ENCODE assay signal across 21 cellular contexts in genomic region chr3:124489506-124489905, GRCh38.
A peak's percentile ranks its signal among the peaks of the same experiment; 100 is the strongest.
DNase-seq lines count a peak whose midpoint lies in the region; ATAC-seq, FAIRE-seq and TF ChIP-seq lines count a peak whose summit lies in the region.
"Had no signal": no experiment of that assay in that cellular context is flagged by ENCODE, and none has a peak within 500 bp of the region (broad histone marks: within the 10 kb centered on the region; RNA-seq: fewer than 3 reads in every experiment).

No MANE protein-coding gene starts in this region.

- H3K4me3 ChIP-seq in left lung (no peak overlapping the region), thyroid gland (replicated peaks in 1 of 3) (no peak overlapping the region)
- H3K4me3 ChIP-seq: BLaER1 treated with 17β-estradiol and CSF1 and Interleukin-3, amounts not matched to agents 10 nM and 100 nM; K562 had no signal

- no peak overlapping the region for H4K5ac ChIP-seq in H9 (ENCODE audit: insufficient read length, low read depth, low read length)

- no peak overlapping the region for H2BK15ac ChIP-seq in H9 (ENCODE audit: low read depth, low read length)

- H3K23ac ChIP-seq in H9 (ENCODE audit: insufficient read length, low read depth, low read length) = no peak overlapping the region

- no peaks in the 10 kb centered on the region; the same call in 1 of the 2 replicates for H3K4me1 ChIP-seq in H9 (ENCODE audit: insufficient read depth, low read length)
- no peaks in the 10 kb centered on the region for H3K4me1 ChIP-seq in left lung
- peaks cover 0 to 5% of the 10 kb centered on the region in 2 donors for H3K4me1 ChIP-seq in thyroid gland

- no peak overlapping the region for H3K4ac ChIP-seq in H9 (ENCODE audit: low read depth, low read length)

- no peak overlapping the region for H3K27ac ChIP-seq in H9 (ENCODE audit: insufficient read length, low read depth, low read length)
- H3K27ac ChIP-seq in left lung = no peak overlapping the region
- H3K27ac ChIP-seq in thyroid gland = no peak overlapping the region
- H3K27ac ChIP-seq in CD4-positive, alpha-beta T cell (ENCODE audit: low read depth, low read length) = no peak overlapping the region
- H3K27ac ChIP-seq: BLaER1 treated with 17β-estradiol and CSF1 and Interleukin-3, amounts not matched to agents 10 nM and 100 nM; HL-60 had no signal

- H2AK5ac ChIP-seq in H9 (ENCODE audit: insufficient read length, low read length) = no peak overlapping the region

- H3K23me2 ChIP-seq in H9 (ENCODE audit: insufficient read length, low read depth, low read length, poor library complexity, severe bottlenecking) = no peaks in the 10 kb centered on the region

- H2BK20ac ChIP-seq in H9 (ENCODE audit: low read depth, low read length, poor library complexity, severe bottlenecking) = no peak overlapping the region

- peaks cover 11 to 27% of the 10 kb centered on the region in 2 experiments for H3K4me1 Mint-ChIP-seq in H9
- H3K4me1 Mint-ChIP-seq in CD4-positive, alpha-beta T cell (ENCODE audit: low read depth) = peaks cover 9% of the 10 kb centered on the region
- H3K4me1 Mint-ChIP-seq: B cell had no signal

- no peak overlapping the region for H3K56ac ChIP-seq in H9 (ENCODE audit: insufficient read length, low read depth, low read length)

- H3T11ph ChIP-seq in H9 (ENCODE audit: low read length) = no peak overlapping the region

- H2AFZ ChIP-seq in H9 (ENCODE audit: low read length) = no peak overlapping the region

- H3K79me2 ChIP-seq in H9 (ENCODE audit: insufficient read depth, low read length) = no peaks in the 10 kb centered on the region

- H3K9ac ChIP-seq in H9 (ENCODE audit: extremely low read depth, insufficient read length, low read length) = no peak overlapping the region
- H3K9ac ChIP-seq: BLaER1 treated with 17β-estradiol and CSF1 and Interleukin-3, amounts not matched to agents 10 nM and 100 nM had no signal

- peak; percentile 91 for ATAC-seq in left lung
- ATAC-seq in CD4-positive, alpha-beta T cell (ENCODE audit: poor library complexity) = no peak
- ATAC-seq: K562 had no signal

- intact Hi-C loops in left lung (cut with DNase I) = no loop called here
- intact Hi-C loops in thyroid gland (cut with DNase I) = no loop called here
- intact Hi-C loops in CD4-positive, alpha-beta T cell (cut with DNase I, micrococcal nuclease) = no loop called here

- no peak for TF ChIP-seq CTCF in H9 (conservative IDR thresholded peaks at IDR 0.05)
- no peak for TF ChIP-seq CTCF in left lung (IDR thresholded peaks at IDR 0.05)
- TF ChIP-seq CTCF in thyroid gland (IDR thresholded peaks at IDR 0.05) = no peak
- no peak for TF ChIP-seq CTCF in CD4-positive, alpha-beta T cell (IDR thresholded peaks at IDR 0.05)

- H3K27me3 ChIP-seq in H9 (ENCODE audit: insufficient read depth, low read length) (no peaks in the 10 kb centered on the region), left lung (no peaks in the 10 kb centered on the region), thyroid gland (no peaks in the 10 kb centered on the region)
- peaks cover 2% of the 10 kb centered on the region for H3K27me3 ChIP-seq in CD4-positive, alpha-beta T cell (ENCODE audit: control insufficient read depth, insufficient read depth, low read length)
- H3K27me3 ChIP-seq: BLaER1 treated with 17β-estradiol and CSF1 and Interleukin-3, amounts not matched to agents 10 nM and 100 nM had no signal

- no peaks in the 10 kb centered on the region for H3K79me1 ChIP-seq in H9 (ENCODE audit: insufficient read depth, low read depth, low read length, poor library complexity, severe bottlenecking)

- no peaks in the 10 kb centered on the region for H4K20me1 ChIP-seq in H9 (ENCODE audit: control insufficient read depth, insufficient read depth, insufficient read length)
- H4K20me1 ChIP-seq: BLaER1 treated with 17β-estradiol and CSF1 and Interleukin-3, amounts not matched to agents 10 nM and 100 nM had no signal

- H3K14ac ChIP-seq in H9 (ENCODE audit: insufficient read depth, low read length) = no peak overlapping the region

- H3K4me2 ChIP-seq in H9 (ENCODE audit: insufficient read depth, insufficient read length, low read length) = no peak overlapping the region
- H3K4me2 ChIP-seq: BLaER1 treated with 17β-estradiol and CSF1 and Interleukin-3, amounts not matched to agents 10 nM and 100 nM had no signal

- H2BK5ac ChIP-seq in H9 (ENCODE audit: insufficient read length, low read length) = no peak overlapping the region

- H3K36me3 Mint-ChIP-seq in H9 (ENCODE audit: insufficient read depth in 1 of 3, low read depth in 3 of 3) = no peaks in the 10 kb centered on the region; a peak in 2 of 7 replicates
- no peaks in the 10 kb centered on the region for H3K36me3 Mint-ChIP-seq in CD4-positive, alpha-beta T cell (ENCODE audit: low read depth)

- H3K27ac Mint-ChIP-seq in H9 = no peak overlapping the region
- no peak overlapping the region for H3K27ac Mint-ChIP-seq in CD4-positive, alpha-beta T cell
- H3K27ac Mint-ChIP-seq: B cell; CD8-positive, alpha-beta memory T cell had no signal

- TF ChIP-seq POLR2A in thyroid gland (IDR thresholded peaks at IDR 0.05) = no peak

- CTCF ChIA-PET in CD4-positive, alpha-beta T cell (lab: Charles Lee) = no interaction called here

- FAIRE-seq in HTR-8/SVneo (lab: Jason Lieb, UNC) = no peak
- FAIRE-seq: GM12892, GM18507, K562 had no signal

- H3K9me3 ChIP-seq in H9 (ENCODE audit: control insufficient read depth, low read depth, low read length) (no peaks in the 10 kb centered on the region), left lung (no peaks in the 10 kb centered on the region), thyroid gland (no peaks in the 10 kb centered on the region)
- H3K9me3 ChIP-seq in CD4-positive, alpha-beta T cell (ENCODE audit: control insufficient read depth, low read length) = no peaks in the 10 kb centered on the region
- H3K9me3 ChIP-seq: BLaER1 treated with 17β-estradiol and CSF1 and Interleukin-3, amounts not matched to agents 10 nM and 100 nM had no signal

- H3K36me3 ChIP-seq in left lung = no peaks in the 10 kb centered on the region
- H3K36me3 ChIP-seq in thyroid gland = no peaks in the 10 kb centered on the region

- DNase-seq in H9 = no peak
- peak in 1 of 2 donors; percentile 62 for DNase-seq in left lung
- DNase-seq in thyroid gland = peak; percentile 25 to 42
- no peak for DNase-seq in HTR-8/SVneo (ENCODE audit: insufficient read length, low spot score)
- no peak for DNase-seq in CD4-positive, alpha-beta T cell
- DNase-seq in germinal center (ENCODE audit: low spot score) = no peak
- no peak for DNase-seq in retina
- DNase-seq: CD8-positive, alpha-beta memory T cell; COR-L47; DMS 273 treated with DMSO at 0.1 percent for 48 hours; DMS53; GDM1; GOT3; H7; IMR-90 had no signal

- H4K91ac ChIP-seq in H9 (ENCODE audit: insufficient read length, low read depth, low read length) = no peak overlapping the region

- no peak overlapping the region for H3K18ac ChIP-seq in H9 (ENCODE audit: insufficient read length, low read depth, low read length)

- H3K9me3 Mint-ChIP-seq in H9 = no peaks in the 10 kb centered on the region
- H3K9me3 Mint-ChIP-seq in CD4-positive, alpha-beta T cell = no peaks in the 10 kb centered on the region
- H3K9me3 Mint-ChIP-seq: CD8-positive, alpha-beta memory T cell had no signal

- no peak overlapping the region for H2BK120ac ChIP-seq in H9 (ENCODE audit: low read depth, low read length, poor library complexity, severe bottlenecking)

- no peak overlapping the region; a peak in 1 of 5 replicates for H3K4me3 Mint-ChIP-seq in H9
- H3K4me3 Mint-ChIP-seq in CD4-positive, alpha-beta T cell = no peak overlapping the region
- H3K4me3 Mint-ChIP-seq: B cell; CD8-positive, alpha-beta memory T cell had no signal

- H3K27me3 Mint-ChIP-seq in H9 (ENCODE audit: low read depth) = no peaks in the 10 kb centered on the region
- H3K27me3 Mint-ChIP-seq in CD4-positive, alpha-beta T cell = peaks cover 42% of the 10 kb centered on the region

- POLR2A ChIA-PET in CD4-positive, alpha-beta T cell (lab: Charles Lee) = no interaction called here

- H2BK12ac ChIP-seq in H9 (ENCODE audit: insufficient read length, low read depth, low read length) = peak overlapping the region; percentile 39

- no peak overlapping the region for H4K8ac ChIP-seq in H9 (replicated peaks; ENCODE audit: insufficient read length, low read depth, low read length)

Comparison
In these comparisons a context has a peak if more than half of its experiments do, and no peak if none do; other contexts are left out.
1. DNase-seq: peak in thyroid gland (2 of 2); none in H9 (single experiment), HTR-8/SVneo (single experiment), CD4-positive, alpha-beta T cell (0 of 10), germinal center (single experiment) and retina (single experiment).